7 cellular contexts compared by ENCODE assay signal in the genomic region with DNA sequence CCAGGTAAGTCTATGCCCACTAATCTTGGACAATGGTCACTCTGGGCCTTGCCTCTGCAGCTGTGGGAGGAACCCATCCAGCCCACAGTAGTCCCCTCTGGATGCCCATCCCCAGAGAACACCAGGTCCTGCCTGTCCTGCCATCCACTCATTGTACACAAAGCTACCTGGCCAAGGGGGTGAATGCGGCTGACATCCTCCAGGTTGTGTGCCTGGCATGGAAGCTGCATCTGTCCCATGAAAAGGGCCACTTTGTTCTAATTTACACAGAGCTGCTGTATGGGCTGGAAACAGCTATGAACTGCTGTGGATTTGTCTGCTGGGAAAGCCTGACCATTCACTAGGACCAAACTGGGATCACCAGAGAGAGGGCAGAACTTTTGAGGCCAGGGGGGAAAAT.
"Had no signal": no experiment of that assay in that cellular context is flagged by ENCODE, and none has a peak within 500 bp of the region (broad histone marks: within the 10 kb centered on the region; RNA-seq: fewer than 3 reads in every experiment).

No MANE protein-coding gene starts in this region.

- H3K9me3 Mint-ChIP-seq: GM23338 had no signal

- DNase-seq: H9, HCEC 1CT, IMR-90 had no signal

- H3K4me3 ChIP-seq: GM23338, K562 had no signal

- H3K27ac Mint-ChIP-seq: GM23338 had no signal

- FAIRE-seq: H54, HTR-8/SVneo, K562 had no signal

- H2AFZ ChIP-seq: GM23338 had no signal

- H3K4me2 ChIP-seq: GM23338 had no signal

- H3K4me3 Mint-ChIP-seq: GM23338, H9 had no signal
